Comparison of ENCODE assay signal across 15 cellular contexts in the genomic region with DNA sequence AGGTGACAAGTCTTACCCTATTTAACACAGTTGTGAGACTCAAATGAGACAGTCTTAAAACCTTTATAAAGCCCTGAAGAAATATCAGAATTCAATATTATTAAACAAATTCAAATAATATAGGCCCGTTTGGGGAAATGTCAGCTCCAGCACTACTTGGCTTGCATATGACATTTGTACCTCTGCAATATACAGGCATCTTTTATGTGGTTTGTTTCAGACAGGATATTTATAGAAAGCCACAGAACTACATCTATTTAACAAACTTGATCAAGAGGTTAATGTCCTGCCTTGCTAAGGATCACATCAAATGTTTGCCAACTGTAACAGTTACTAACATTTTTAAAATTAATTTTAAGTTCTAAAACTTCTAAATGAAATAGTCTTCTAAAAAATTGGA. TPM values are rescaled to one million over a fixed set of nuclear protein-coding genes. Genes with fewer than 3 reads are reported as not detected.
DNase-seq lines count a peak whose midpoint lies in the region; ATAC-seq, FAIRE-seq and TF ChIP-seq lines count a peak whose summit lies in the region.
"Had no signal": no experiment of that assay in that cellular context is flagged by ENCODE, and none has a peak within 500 bp of the region (broad histone marks: within the 10 kb centered on the region; RNA-seq: fewer than 3 reads in every experiment).

No MANE protein-coding gene starts in this region.

- no peaks in the 10 kb centered on the region for H3K36me3 ChIP-seq in CD4-positive, CD25-positive, alpha-beta regulatory T cell (ENCODE audit: control insufficient read depth, insufficient read depth, low read length)
- H3K36me3 ChIP-seq: SJSA1 had no signal

- POLR2A ChIA-PET in activated B cell treated with CpG ODN at 0.5 μM for 24 hours (lab: Charles Lee), result interaction anchor here (1.5 to 3.2 kb wide), 2 partner anchors 11 to 13 kb away, joined by 5 to 18 read pairs; no protein-coding TSS in a partner anchor

- no peak for ATAC-seq in CD4-positive, CD25-positive, alpha-beta regulatory T cell (ENCODE audit: low read depth in 2 of 2)
- no peak for ATAC-seq in activated B cell treated with CpG ODN at 0.5 μM for 24 hours (ENCODE audit: low read depth)
- ATAC-seq in HG02678 (IDR thresholded peaks at IDR 0.05; ENCODE audit: unreplicated experiment), result no peak
- ATAC-seq: sciatic nerve had no signal

- H3K4me1 ChIP-seq in CD4-positive, CD25-positive, alpha-beta regulatory T cell (ENCODE audit: control insufficient read depth, insufficient read depth, low read length, poor library complexity, severe bottlenecking), result peaks cover 29% of the 10 kb centered on the region

- peak overlapping the region; percentile 12 for H3K4me3 ChIP-seq in CD4-positive, CD25-positive, alpha-beta regulatory T cell (ENCODE audit: low read depth, low read length)
- H3K4me3 ChIP-seq: PC-9, SJSA1 had no signal

- peaks cover 0 to 2% of the 10 kb centered on the region in 2 experiments for H3K9me3 ChIP-seq in CD4-positive, CD25-positive, alpha-beta regulatory T cell (ENCODE audit: control insufficient read depth in 2 of 2, low read length in 2 of 2)

- peaks cover 13% of the 10 kb centered on the region for H3K36me3 Mint-ChIP-seq in CD4-positive, CD25-positive, alpha-beta regulatory T cell
- H3K36me3 Mint-ChIP-seq in IgD-negative memory B cell, result peaks cover 11% of the 10 kb centered on the region
- peaks cover 6% of the 10 kb centered on the region for H3K36me3 Mint-ChIP-seq in activated B cell treated with CpG ODN at 0.5 μM for 24 hours (ENCODE audit: low read depth)
- H3K36me3 Mint-ChIP-seq in endothelial cell (ENCODE audit: low read depth, unreplicated experiment), result peaks cover 6% of the 10 kb centered on the region

- FAIRE-seq in islet of Langerhans (lab: Jason Lieb, UNC), result peak; percentile 64
- FAIRE-seq: colon, H1 had no signal

- H3K27me3 Mint-ChIP-seq in CD4-positive, CD25-positive, alpha-beta regulatory T cell, result no peaks in the 10 kb centered on the region
- H3K27me3 Mint-ChIP-seq in IgD-negative memory B cell, result no peaks in the 10 kb centered on the region
- no peaks in the 10 kb centered on the region for H3K27me3 Mint-ChIP-seq in activated B cell treated with CpG ODN at 0.5 μM for 24 hours
- H3K27me3 Mint-ChIP-seq in endothelial cell (ENCODE audit: unreplicated experiment), result peaks cover 5% of the 10 kb centered on the region

- H3K27ac Mint-ChIP-seq in CD4-positive, CD25-positive, alpha-beta regulatory T cell, result peak overlapping the region in 2 of 3 donors; percentile 90 to 96
- H3K27ac Mint-ChIP-seq in IgD-negative memory B cell, result peak overlapping the region; percentile 81 to 94 (median 84)
- peak overlapping the region; percentile 81 for H3K27ac Mint-ChIP-seq in activated B cell treated with CpG ODN at 0.5 μM for 24 hours
- H3K27ac Mint-ChIP-seq in endothelial cell (ENCODE audit: unreplicated experiment), result no peak overlapping the region

- no peaks in the 10 kb centered on the region for H3K27me3 ChIP-seq in CD4-positive, CD25-positive, alpha-beta regulatory T cell (ENCODE audit: control insufficient read depth, insufficient read depth, low read length)

- CTCF ChIA-PET in activated B cell treated with CpG ODN at 0.5 μM for 24 hours (lab: Charles Lee), result interaction anchor here (1.1 to 2.4 kb wide), 3 partner anchors 9 to 66 kb away, joined by 3 to 7 read pairs (median 3); no protein-coding TSS in a partner anchor

- TF ChIP-seq CTCF in activated B cell treated with CpG ODN at 0.5 μM for 24 hours (IDR thresholded peaks at IDR 0.05), result no peak
- no peak for TF ChIP-seq CTCF in endothelial cell (IDR thresholded peaks at IDR 0.05; ENCODE audit: unreplicated experiment)

- H3K4me1 Mint-ChIP-seq in CD4-positive, CD25-positive, alpha-beta regulatory T cell, result peaks cover 36 to 55% (median 48%) of the 10 kb centered on the region in 4 donors
- H3K4me1 Mint-ChIP-seq in IgD-negative memory B cell (peaks cover 30 to 42% (median 35%) of the 10 kb centered on the region in 3 donors), activated B cell treated with CpG ODN at 0.5 μM for 24 hours (peaks cover 51% of the 10 kb centered on the region), endothelial cell (ENCODE audit: unreplicated experiment) (peaks cover 23% of the 10 kb centered on the region)

- H3K4me3 Mint-ChIP-seq in CD4-positive, CD25-positive, alpha-beta regulatory T cell, result peak overlapping the region in 1 of 4 donors; percentile 76
- peak overlapping the region in 2 of 4 donors; percentile 6 to 86 for H3K4me3 Mint-ChIP-seq in IgD-negative memory B cell
- H3K4me3 Mint-ChIP-seq in activated B cell treated with CpG ODN at 0.5 μM for 24 hours, result no peak overlapping the region
- no peak overlapping the region for H3K4me3 Mint-ChIP-seq in endothelial cell (ENCODE audit: unreplicated experiment)

- intact Hi-C loops in activated B cell treated with CpG ODN at 0.5 μM for 24 hours (cut with micrococcal nuclease), result loop anchor here (10.0 kb wide), 1 partner anchor 478 kb away; the partner anchor contains the start of gene RPL37A

- DNase-seq in CD4-positive, CD25-positive, alpha-beta regulatory T cell, result peak in 2 of 3 donors; percentile 30 to 47
- DNase-seq in activated B cell treated with CpG ODN at 0.5 μM for 24 hours (no peak), NOMO-1 (lab: John Stamatoyannopoulos, UW; ENCODE audit: unreplicated experiment in 2 of 2) (no peak), endothelial cell (ENCODE audit: low spot score) (no peak), occipital lobe (lab: John Stamatoyannopoulos, UW) (no peak)
- DNase-seq: Karpas-422, NCI-H1105 treated with DMSO at 0.1 percent for 48 hours, PC-9 had no signal

- H3K9me3 Mint-ChIP-seq in CD4-positive, CD25-positive, alpha-beta regulatory T cell, result peaks cover 0 to 7% (median 0%) of the 10 kb centered on the region in 7 donors
- H3K9me3 Mint-ChIP-seq in IgD-negative memory B cell (no peaks in the 10 kb centered on the region), activated B cell treated with CpG ODN at 0.5 μM for 24 hours (peaks cover 2% of the 10 kb centered on the region), endothelial cell (ENCODE audit: unreplicated experiment) (no peaks in the 10 kb centered on the region)

- peak overlapping the region; percentile 68 for H3K27ac ChIP-seq in CD4-positive, CD25-positive, alpha-beta regulatory T cell (ENCODE audit: insufficient read depth, low read length, poor library complexity, severe bottlenecking)
- H3K27ac ChIP-seq: PC-9, SJSA1 had no signal

RNA-seq across cellular contexts. Expression of gene MREG, which starts 3.2 kb away (rescaled TPM):
- total RNA-seq in CD4-positive, CD25-positive, alpha-beta regulatory T cell, result 10.8 TPM
- polyA plus RNA-seq in CD4-positive, CD25-positive, alpha-beta regulatory T cell, result 1 to 10 TPM in 3 of 4 donors, under 1 TPM in 1; 0.75 to 2.6 (median 2.0) TPM
- polyA plus RNA-seq in IgD-negative memory B cell, result 2.4 TPM
- total RNA-seq in activated B cell treated with CpG ODN at 0.5 μM for 24 hours, result 16.2 and 16.6 TPM in 2 replicates
- total RNA-seq in endothelial cell (ENCODE audit: unreplicated experiment), result 26.1 TPM
- 2.5 TPM for total RNA-seq in occipital lobe

Comparison
In these comparisons a context has a peak if more than half of its experiments do, and no peak if none do; other contexts are left out.
1. DNase-seq: peak in CD4-positive, CD25-positive, alpha-beta regulatory T cell (2 of 3); none in activated B cell treated with CpG ODN at 0.5 μM for 24 hours (single experiment), NOMO-1 (0 of 2), endothelial cell (single experiment) and occipital lobe (single experiment).